3 cellular contexts compared by ENCODE assay signal in the genomic region with DNA sequence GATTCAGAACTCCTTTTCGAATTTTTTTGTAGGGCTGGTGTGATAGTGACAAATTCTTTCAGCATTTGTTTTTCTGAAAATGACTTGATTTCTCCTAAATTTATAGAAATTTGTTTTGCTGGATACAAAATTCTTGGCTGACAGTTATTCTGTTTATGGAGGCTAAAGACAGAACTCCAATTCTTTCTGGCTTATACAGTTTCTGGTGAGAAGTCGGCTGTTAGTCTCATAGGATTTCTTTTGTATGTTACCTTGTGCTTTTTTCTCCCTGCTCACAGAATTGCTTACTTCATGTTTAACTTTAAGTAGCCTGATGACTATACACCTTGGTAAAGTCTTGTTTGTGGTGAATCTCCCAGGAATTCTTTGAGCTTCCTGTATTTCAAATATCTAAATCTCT.
TF ChIP-seq lines count a peak whose summit lies in the region.

No MANE protein-coding gene starts in this region.

TF ChIP-seq in HepG2, 621 proteins besides CTCF, POLR2A, EP300 and RAD21:
- TF ChIP-seq ZNF317 (CRISPR knock-in tag; IDR thresholded peaks at IDR 0.05): peak; percentile 85
- TF ChIP-seq, protein P1, sequence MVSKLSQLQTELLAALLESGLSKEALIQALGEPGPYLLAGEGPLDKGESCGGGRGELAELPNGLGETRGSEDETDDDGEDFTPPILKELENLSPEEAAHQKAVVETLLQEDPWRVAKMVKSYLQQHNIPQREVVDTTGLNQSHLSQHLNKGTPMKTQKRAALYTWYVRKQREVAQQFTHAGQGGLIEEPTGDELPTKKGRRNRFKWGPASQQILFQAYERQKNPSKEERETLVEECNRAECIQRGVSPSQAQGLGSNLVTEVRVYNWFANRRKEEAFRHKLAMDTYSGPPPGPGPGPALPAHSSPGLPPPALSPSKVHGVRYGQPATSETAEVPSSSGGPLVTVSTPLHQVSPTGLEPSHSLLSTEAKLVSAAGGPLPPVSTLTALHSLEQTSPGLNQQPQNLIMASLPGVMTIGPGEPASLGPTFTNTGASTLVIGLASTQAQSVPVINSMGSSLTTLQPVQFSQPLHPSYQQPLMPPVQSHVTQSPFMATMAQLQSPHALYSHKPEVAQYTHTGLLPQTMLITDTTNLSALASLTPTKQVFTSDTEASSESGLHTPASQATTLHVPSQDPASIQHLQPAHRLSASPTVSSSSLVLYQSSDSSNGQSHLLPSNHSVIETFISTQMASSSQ (IDR thresholded peaks at IDR 0.05; ENCODE audit: low read depth): no peak
- TF ChIP-seq, protein P1 (CRISPR knock-in tag; IDR thresholded peaks at IDR 0.05; ENCODE audit: borderline replicate concordance): no peak

TF ChIP-seq in HEK293, 187 proteins besides CTCF, POLR2A, EP300 and RAD21:
- no peak for TF ChIP-seq SP3 (tag by site-specific recombination; IDR thresholded peaks at IDR 0.05)
- no peak for TF ChIP-seq ZNF777 (tag by site-specific recombination; IDR thresholded peaks at IDR 0.05; ENCODE audit: borderline replicate concordance)
- TF ChIP-seq SETDB1 (IDR thresholded peaks at IDR 0.05; ENCODE audit: insufficient read length, low read length): peak; percentile 69

TF ChIP-seq in WTC11, 78 proteins besides CTCF, POLR2A, EP300 and RAD21:
- peak; percentile 91 for TF ChIP-seq ZNF317 (CRISPR knock-in tag; IDR thresholded peaks at IDR 0.05; ENCODE audit: borderline replicate concordance, low read depth)
- TF ChIP-seq, protein P2, sequence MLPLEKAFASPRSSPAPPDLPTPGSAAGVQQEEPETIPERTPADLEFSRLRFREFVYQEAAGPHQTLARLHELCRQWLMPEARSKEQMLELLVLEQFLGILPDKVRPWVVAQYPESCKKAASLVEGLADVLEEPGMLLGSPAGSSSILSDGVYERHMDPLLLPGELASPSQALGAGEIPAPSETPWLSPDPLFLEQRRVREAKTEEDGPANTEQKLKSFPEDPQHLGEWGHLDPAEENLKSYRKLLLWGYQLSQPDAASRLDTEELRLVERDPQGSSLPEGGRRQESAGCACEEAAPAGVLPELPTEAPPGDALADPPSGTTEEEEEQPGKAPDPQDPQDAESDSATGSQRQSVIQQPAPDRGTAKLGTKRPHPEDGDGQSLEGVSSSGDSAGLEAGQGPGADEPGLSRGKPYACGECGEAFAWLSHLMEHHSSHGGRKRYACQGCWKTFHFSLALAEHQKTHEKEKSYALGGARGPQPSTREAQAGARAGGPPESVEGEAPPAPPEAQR (CRISPR knock-in tag; IDR thresholded peaks at IDR 0.05): no peak
